In genomic region chr10:126448091-126448490, GRCh38 we compare ENCODE assay signal across 33 cellular contexts. TPM values are rescaled to one million over a fixed set of nuclear protein-coding genes. Genes with fewer than 3 reads are reported as not detected.
"Had no signal": no experiment of that assay in that cellular context is flagged by ENCODE, and none has a peak within 500 bp of the region (broad histone marks: within the 10 kb centered on the region; RNA-seq: fewer than 3 reads in every experiment).

No MANE protein-coding gene starts in this region.

- DNase-seq: activated CD4-positive, alpha-beta memory T cell treated with anti-CD3 and anti-CD28 coated beads, Interleukin-2, amount 10 ng/mL, durations not matched to agents 7 days and 5 days; activated CD4-positive, alpha-beta T cell treated with anti-CD3 and anti-CD28 coated beads for 1 hour; activated CD4-positive, alpha-beta T cell treated with anti-CD3 and anti-CD28 coated beads for 4 hours; activated CD4-positive, alpha-beta T cell treated with anti-CD3 and anti-CD28 coated beads, Interleukin-2, amount 10 ng/mL, durations not matched to agents 7 days and 5 days; activated CD4-positive, alpha-beta T cell treated with anti-CD3 and anti-CD28 coated beads, Interleukin-2, amount 50 U/mL, for 4 hours; activated CD8-positive, alpha-beta memory T cell treated with anti-CD3 and anti-CD28 coated beads for 24 hours; activated effector memory CD4-positive, alpha-beta T cell treated with anti-CD3 and anti-CD28 coated beads, Interleukin-2, amount 50 U/mL, for 16 hours; activated naive CD4-positive, alpha-beta T cell treated with anti-CD3 and anti-CD28 coated beads for 36 hours; activated naive CD8-positive, alpha-beta T cell treated with anti-CD3 and anti-CD28 coated beads for 36 hours; activated naive CD8-positive, alpha-beta T cell treated with anti-CD3 and anti-CD28 coated beads, Interleukin-2, amount 50 U/mL, for 24 hours; activated T-cell treated with anti-CD3 and anti-CD28 coated beads, Interleukin-2, amount 50 U/mL, for 1 hour; activated T-cell treated with anti-CD3 and anti-CD28 coated beads, Interleukin-2, amount 50 U/mL, for 48 hours; body of pancreas; central memory CD4-positive, alpha-beta T cell; cerebellar nuclear complex; dermis blood vessel endothelial cell; effector CD4-positive, alpha-beta T cell; effector memory CD8-positive, alpha-beta T cell; erythroblast; foreskin fibroblast; gastrocnemius medialis; glutamatergic neuron; heart left ventricle; T-helper 2 cell had no signal

- H3K27ac ChIP-seq: body of pancreas, breast epithelium, cardiac muscle cell, coronary artery, esophagus muscularis mucosa, gastrocnemius medialis, heart left ventricle, VCaP had no signal

- H3K4me1 Mint-ChIP-seq: activated CD4-positive, alpha-beta memory T cell treated with anti-CD3 and anti-CD28 coated beads, Interleukin-2, amount 10 ng/mL, durations not matched to agents 7 days and 5 days; activated CD4-positive, alpha-beta T cell treated with anti-CD3 and anti-CD28 coated beads, Interleukin-2, amount 10 ng/mL, durations not matched to agents 7 days and 5 days; activated naive CD4-positive, alpha-beta T cell treated with anti-CD3 and anti-CD28 coated beads, Interleukin-2, amount 50 U/mL, for 24 hours; activated naive CD8-positive, alpha-beta T cell treated with anti-CD3 and anti-CD28 coated beads for 36 hours; activated naive CD8-positive, alpha-beta T cell treated with anti-CD3 and anti-CD28 coated beads, Interleukin-2, amount 50 U/mL, for 24 hours had no signal

- H3K9me3 Mint-ChIP-seq: activated CD4-positive, alpha-beta T cell treated with anti-CD3 and anti-CD28 coated beads, Interleukin-2, amount 10 ng/mL, durations not matched to agents 7 days and 5 days; activated naive CD4-positive, alpha-beta T cell treated with anti-CD3 and anti-CD28 coated beads, Interleukin-2, amount 50 U/mL, for 24 hours; activated T-helper 1 cell treated with anti-CD3 and anti-CD28 coated beads, Interleukin-12 subunit alpha, Interleukin-12 subunit beta, Interleukin-2, Interleukin-4 antibody, amounts not matched to agents 30 ng/mL and 10 ng/mL and 1 ng/mL, durations not matched to agents 14 hours and 24 hours and 36 hours; activated T-helper 2 cell treated with anti-CD3 and anti-CD28 coated beads, Interferon-gamma antibody, Interleukin-2, Interleukin-4, amounts not matched to agents 10 μg/mL and 5 μg/mL and 100 μg/mL, durations not matched to agents 14 hours and 24 hours and 36 hours had no signal

- H3K27me3 Mint-ChIP-seq: activated CD4-positive, alpha-beta memory T cell treated with anti-CD3 and anti-CD28 coated beads, Interleukin-2, amount 10 ng/mL, durations not matched to agents 7 days and 5 days; activated CD4-positive, alpha-beta T cell treated with anti-CD3 and anti-CD28 coated beads, Interleukin-2, amount 10 ng/mL, durations not matched to agents 7 days and 5 days; activated naive CD8-positive, alpha-beta T cell treated with anti-CD3 and anti-CD28 coated beads for 36 hours; effector memory CD8-positive, alpha-beta T cell had no signal

- H3K27ac Mint-ChIP-seq: activated CD4-positive, alpha-beta memory T cell treated with anti-CD3 and anti-CD28 coated beads, Interleukin-2, amount 10 ng/mL, durations not matched to agents 7 days and 5 days; activated CD4-positive, alpha-beta T cell treated with anti-CD3 and anti-CD28 coated beads, Interleukin-2, amount 10 ng/mL, durations not matched to agents 7 days and 5 days; activated naive CD4-positive, alpha-beta T cell treated with anti-CD3 and anti-CD28 coated beads for 36 hours; activated naive CD4-positive, alpha-beta T cell treated with anti-CD3 and anti-CD28 coated beads, Interleukin-2, amount 50 U/mL, for 24 hours; activated naive CD8-positive, alpha-beta T cell treated with anti-CD3 and anti-CD28 coated beads for 36 hours; activated naive CD8-positive, alpha-beta T cell treated with anti-CD3 and anti-CD28 coated beads, Interleukin-2, amount 50 U/mL, for 24 hours; activated T-helper 1 cell treated with anti-CD3 and anti-CD28 coated beads, Interleukin-12 subunit alpha, Interleukin-12 subunit beta, Interleukin-2, Interleukin-4 antibody, amounts not matched to agents 30 ng/mL and 10 ng/mL and 1 ng/mL, durations not matched to agents 14 hours and 24 hours and 36 hours; activated T-helper 2 cell treated with anti-CD3 and anti-CD28 coated beads, Interferon-gamma antibody, Interleukin-2, Interleukin-4, amounts not matched to agents 10 μg/mL and 5 μg/mL and 100 μg/mL, durations not matched to agents 14 hours and 24 hours and 36 hours; effector memory CD8-positive, alpha-beta T cell; WTC11 had no signal

- H3K4me3 ChIP-seq: body of pancreas, breast epithelium, cardiac muscle cell, coronary artery, esophagus muscularis mucosa, gastrocnemius medialis, heart left ventricle had no signal

- H3K36me3 ChIP-seq: breast epithelium, cardiac muscle cell, esophagus muscularis mucosa, gastrocnemius medialis, heart left ventricle had no signal

- H3K9me3 ChIP-seq: body of pancreas, breast epithelium, gastrocnemius medialis had no signal

- H3K36me3 Mint-ChIP-seq: activated naive CD4-positive, alpha-beta T cell treated with anti-CD3 and anti-CD28 coated beads, Interleukin-2, amount 50 U/mL, for 24 hours; activated naive CD8-positive, alpha-beta T cell treated with anti-CD3 and anti-CD28 coated beads for 36 hours; WTC11 had no signal

- H3K27me3 ChIP-seq: body of pancreas, breast epithelium, cardiac muscle cell, esophagus muscularis mucosa, gastrocnemius medialis, heart left ventricle had no signal

- H3K4me1 ChIP-seq: body of pancreas, breast epithelium, esophagus muscularis mucosa, gastrocnemius medialis, heart left ventricle had no signal

- ATAC-seq: activated naive CD8-positive, alpha-beta T cell treated with anti-CD3 and anti-CD28 coated beads, Interleukin-2, amount 50 U/mL, for 24 hours; body of pancreas; effector memory CD8-positive, alpha-beta T cell; gastrocnemius medialis; heart left ventricle; WTC11 had no signal

- H3K4me3 Mint-ChIP-seq: activated CD4-positive, alpha-beta memory T cell treated with anti-CD3 and anti-CD28 coated beads, Interleukin-2, amount 10 ng/mL, durations not matched to agents 7 days and 5 days; activated CD4-positive, alpha-beta T cell treated with anti-CD3 and anti-CD28 coated beads, Interleukin-2, amount 10 ng/mL, durations not matched to agents 7 days and 5 days; activated naive CD4-positive, alpha-beta T cell treated with anti-CD3 and anti-CD28 coated beads for 36 hours; activated naive CD4-positive, alpha-beta T cell treated with anti-CD3 and anti-CD28 coated beads, Interleukin-2, amount 50 U/mL, for 24 hours; activated naive CD8-positive, alpha-beta T cell treated with anti-CD3 and anti-CD28 coated beads for 36 hours; activated naive CD8-positive, alpha-beta T cell treated with anti-CD3 and anti-CD28 coated beads, Interleukin-2, amount 50 U/mL, for 24 hours; activated T-helper 1 cell treated with anti-CD3 and anti-CD28 coated beads, Interleukin-12 subunit alpha, Interleukin-12 subunit beta, Interleukin-2, Interleukin-4 antibody, amounts not matched to agents 30 ng/mL and 10 ng/mL and 1 ng/mL, durations not matched to agents 14 hours and 24 hours and 36 hours; effector memory CD8-positive, alpha-beta T cell; WTC11 had no signal

RNA-seq across cellular contexts. Expression of gene ADAM12, which starts 59.8 kb away (rescaled TPM):
- total RNA-seq: activated naive CD4-positive, alpha-beta T cell treated with anti-CD3 and anti-CD28 coated beads for 36 hours; activated T-helper 1 cell treated with anti-CD3 and anti-CD28 coated beads, Interleukin-12 subunit alpha, Interleukin-12 subunit beta, Interleukin-2, Interleukin-4 antibody, amounts not matched to agents 30 ng/mL and 10 ng/mL and 1 ng/mL, durations not matched to agents 14 hours and 24 hours and 36 hours had no signal
